In genomic region chr1:153626929-153627796, GRCh38 we compare ENCODE assay signal across 8 cellular contexts. TPM values are rescaled to one million over a fixed set of nuclear protein-coding genes. Genes with fewer than 3 reads are reported as not detected.
A peak's percentile ranks its signal among the peaks of the same experiment; 100 is the strongest.
DNase-seq lines count a peak whose midpoint lies in the region; ATAC-seq and TF ChIP-seq lines count a peak whose summit lies in the region.

Gene S100A13, minus strand, starts transcription at chr1:153627505. Its CDS starts 1,033 bp downstream, at chr1:153626472.

- H3K27ac ChIP-seq in adrenal gland (peak within 1 kb of the TSS in 4 of 5 donors; percentile 39 to 91 (median 72)), osteoblast (ENCODE audit: low read depth, low read length) (peak within 1 kb of the TSS; percentile 95)

- WGBS in adrenal gland, 4 donors, result 6 to 35% (median 17%) methylated on average over 9 to 29 of the region's 29 CpGs

- H2AFZ ChIP-seq in osteoblast (ENCODE audit: low read length), result peak within 1 kb of the TSS; percentile 90

- peak; percentile 20 for DNase-seq in stimulated activated CD4-positive, alpha-beta T cell treated with anti-CD3 and anti-CD28 coated beads, Interleukin-15, amount 100 ng/mL, for 24 hours
- DNase-seq in stimulated activated CD4-positive, alpha-beta T cell treated with anti-CD3 and anti-CD28 coated beads, Interleukin-4, amount 100 ng/mL, for 24 hours, result no peak
- DNase-seq in NCI-H2171 (lab: John Stamatoyannopoulos, UW) (peak; percentile 27), adrenal gland (peak; percentile 74 to 93 (median 86)), cardiac septum (ENCODE audit: low spot score) (no peak), osteoblast (ENCODE audit: insufficient read length, low spot score, missing footprints) (peak; percentile 95)

- H3K9me3 ChIP-seq in adrenal gland (replicated peaks in 1 of 3) (no peaks in the 10 kb centered on the region), osteoblast (ENCODE audit: low read depth, low read length) (no peaks in the 10 kb centered on the region)

- no peaks in the 10 kb centered on the region for H4K20me1 ChIP-seq in osteoblast (ENCODE audit: insufficient read depth, low read length)

- H3K79me2 ChIP-seq in osteoblast (ENCODE audit: insufficient read depth, low read length), result peaks cover 42% of the 10 kb centered on the region

- intact Hi-C loops in adrenal gland (cut with DNase I), result no loop called here
- intact Hi-C loops in cardiac septum (cut with DNase I), result loop anchor here (5.0 kb wide), 1 partner anchor 45 kb away; the partner anchor contains the start of gene ILF2

- peaks cover 11 to 24% of the 10 kb centered on the region in 2 donors for H3K4me1 ChIP-seq in adrenal gland (replicated peaks in 1 of 2)
- peaks cover 40% of the 10 kb centered on the region for H3K4me1 ChIP-seq in osteoblast (ENCODE audit: insufficient read depth, low read length)

- peak within 1 kb of the TSS; percentile 100 for H3K4me2 ChIP-seq in osteoblast (ENCODE audit: insufficient read depth, low read length)

- peak in 1 of 2 donors; percentile 61 for TF ChIP-seq POLR2A in adrenal gland (IDR thresholded peaks at IDR 0.05)

- H3K4me3 ChIP-seq in adrenal gland (peak within 1 kb of the TSS in 3 of 4 donors; percentile 30 to 52 (median 41)), osteoblast (ENCODE audit: insufficient read depth, low read length) (peak within 1 kb of the TSS; percentile 91)

- ATAC-seq in HG03139 (IDR thresholded peaks at IDR 0.05; ENCODE audit: unreplicated experiment) (no peak), HG03159 (IDR thresholded peaks at IDR 0.05; ENCODE audit: unreplicated experiment) (no peak)

- H3K27me3 ChIP-seq in adrenal gland, result no peaks in the 10 kb centered on the region
- no peaks in the 10 kb centered on the region for H3K27me3 ChIP-seq in osteoblast (ENCODE audit: insufficient read depth, low read length)

- TF ChIP-seq CTCF in adrenal gland (IDR thresholded peaks at IDR 0.05) (peak; percentile 43 to 69 (median 54)), osteoblast (IDR thresholded peaks at IDR 0.05; ENCODE audit: extremely low read depth, low read depth, low read length) (peak; percentile 77)

- H3K36me3 ChIP-seq in adrenal gland (replicated peaks in 1 of 2) (no peaks in the 10 kb centered on the region), osteoblast (ENCODE audit: insufficient read depth, low read length) (peaks cover 38% of the 10 kb centered on the region)

RNA-seq across cellular contexts. Expression of gene S100A13, which starts in this region (rescaled TPM):
- total RNA-seq in adrenal gland, result 100 to 1,000 TPM in 6 of 8 donors, 10 to 100 TPM in 2; 57.6 to 289 (median 138) TPM
- 100 to 1,000 TPM; 185 to 266 (median 235) TPM for polyA plus RNA-seq in adrenal gland
- 200 TPM for total RNA-seq in cardiac septum
- total RNA-seq in osteoblast, result 121 and 165 TPM in 2 replicates

Comparison
In these comparisons a context has a peak if more than half of its experiments do, and no peak if none do; other contexts are left out.
1. DNase-seq: peak in stimulated activated CD4-positive, alpha-beta T cell treated with anti-CD3 and anti-CD28 coated beads, Interleukin-15, amount 100 ng/mL, for 24 hours (single experiment), NCI-H2171 (single experiment), adrenal gland (7 of 7) and osteoblast (single experiment); none in stimulated activated CD4-positive, alpha-beta T cell treated with anti-CD3 and anti-CD28 coated beads, Interleukin-4, amount 100 ng/mL, for 24 hours (single experiment) and cardiac septum (single experiment).